In the genomic region with DNA sequence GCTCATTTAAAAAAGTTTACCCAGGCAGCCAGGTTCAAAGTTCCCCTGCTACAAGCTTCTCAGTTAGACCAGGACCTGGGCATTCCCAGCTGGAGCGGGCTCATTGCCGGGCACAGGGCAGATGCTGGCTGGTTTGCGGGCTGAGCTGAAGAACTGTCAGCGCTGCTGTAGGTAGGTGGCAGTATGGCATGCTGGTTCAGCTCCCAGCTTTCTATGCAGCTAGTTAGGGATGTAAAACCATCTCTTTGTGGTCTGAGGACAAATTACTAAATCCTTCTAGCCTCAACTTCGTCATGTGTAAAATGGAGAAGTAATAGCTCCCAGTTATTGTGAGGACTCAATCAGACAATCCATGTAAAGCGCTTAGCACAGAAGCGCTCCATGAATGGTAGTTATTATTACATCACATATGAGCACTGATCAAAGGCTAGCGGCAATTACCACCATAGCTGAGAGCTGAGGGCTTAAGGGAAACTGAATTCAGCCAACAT, we compare ENCODE assay signal across 8 cellular contexts. TPM values are rescaled to one million over a fixed set of nuclear protein-coding genes. Genes with fewer than 3 reads are reported as not detected.
DNase-seq lines count a peak whose midpoint lies in the region; ATAC-seq and TF ChIP-seq lines count a peak whose summit lies in the region.

No MANE protein-coding gene starts in this region.

- peaks cover 31% of the 10 kb centered on the region for H3K27me3 Mint-ChIP-seq in nephron (ENCODE audit: low read depth)

- no peak overlapping the region for H3K9ac ChIP-seq in HUES64 (ENCODE audit: low read depth, low read length)

- no peak for TF ChIP-seq EP300 in transverse colon (IDR thresholded peaks at IDR 0.05; ENCODE audit: low read depth)

- peaks cover 39% of the 10 kb centered on the region for H3K4me1 Mint-ChIP-seq in nephron

- no peak overlapping the region for H3K27ac ChIP-seq in HUES64 (ENCODE audit: low read depth, low read length)
- H3K27ac ChIP-seq in transverse colon, result peak overlapping the region; percentile 90 to 92 (median 91)

- no peak for ATAC-seq in HG03159 (IDR thresholded peaks at IDR 0.05; ENCODE audit: unreplicated experiment)

- WGBS in HUES64, result 33% methylated on average over 8 of the region's 8 CpGs
- WGBS in transverse colon (ENCODE audit: low coverage in 1 of 2), 2 donors, result 9 to 25% methylated on average over 3 to 8 of the region's 8 CpGs

- H3K27ac Mint-ChIP-seq in nephron, result peak overlapping the region; percentile 72 to 93 (median 87)

- H3K36me3 ChIP-seq in HUES64 (ENCODE audit: insufficient read depth, low read length) (no peaks in the 10 kb centered on the region), transverse colon (no peaks in the 10 kb centered on the region)

- peak; percentile 43 for DNase-seq in DMS114 treated with DMSO at 0.1 percent for 48 hours (lab: John Stamatoyannopoulos, UW; ENCODE audit: unreplicated experiment)
- peak; percentile 32 for DNase-seq in OCI-M2 (lab: John Stamatoyannopoulos, UW; ENCODE audit: unreplicated experiment)
- DNase-seq in activated T-helper 1 cell treated with anti-CD3 and anti-CD28 coated beads, Interleukin-2, amount 50 U/mL, for 16 hours (ENCODE audit: low read depth in 1 of 2, low spot score in 1 of 2), result peak; percentile 20 to 30
- DNase-seq in fibroblast of mammary gland (ENCODE audit: low read depth), result peak; percentile 54
- peak; percentile 90 for DNase-seq in transverse colon

- no peaks in the 10 kb centered on the region for H3K9me3 Mint-ChIP-seq in nephron

- H3K27me3 ChIP-seq in HUES64 (ENCODE audit: insufficient read depth, low read length), result peaks cover 66% of the 10 kb centered on the region
- H3K27me3 ChIP-seq in transverse colon, result no peaks in the 10 kb centered on the region

- intact Hi-C loops in transverse colon (cut with DNase I; ENCODE audit: low total_unique reads), result loop anchor here (2.0 to 5.0 kb wide), 2 partner anchors 315 to 416 kb away; no protein-coding TSS in a partner anchor

- H3K9me3 ChIP-seq in HUES64 (ENCODE audit: insufficient read depth, low read depth, low read length), result no peaks in the 10 kb centered on the region
- no peaks in the 10 kb centered on the region for H3K9me3 ChIP-seq in transverse colon

- peak; percentile 28 for TF ChIP-seq POLR2A in transverse colon (IDR thresholded peaks at IDR 0.05)

- H3K4me3 ChIP-seq in HUES64 (ENCODE audit: low read length) (peak overlapping the region; percentile 15; the same call in 1 of the 2 replicates), fibroblast of mammary gland (ENCODE audit: control insufficient read depth, low read depth, low read length) (no peak overlapping the region), transverse colon (no peak overlapping the region)

- peak overlapping the region; percentile 86 to 99 (median 98) for H3K4me3 Mint-ChIP-seq in nephron

- no peaks in the 10 kb centered on the region for H3K36me3 Mint-ChIP-seq in nephron (ENCODE audit: low read depth)

- TF ChIP-seq CTCF in fibroblast of mammary gland (conservative IDR thresholded peaks at IDR 0.05; ENCODE audit: control insufficient read depth, insufficient read depth, low read depth, low read length) (peak; percentile 48), nephron (IDR thresholded peaks at IDR 0.05; ENCODE audit: unreplicated experiment in 3 of 3) (peak; percentile 62 to 63 (median 63)), transverse colon (IDR thresholded peaks at IDR 0.05) (peak; percentile 56 to 87 (median 64))

- H3K4me1 ChIP-seq in HUES64 (ENCODE audit: insufficient read depth, low read length) (no peaks in the 10 kb centered on the region; the same call in none of the 2 replicates), transverse colon (peaks cover 19 to 45% (median 30%) of the 10 kb centered on the region in 4 donors)

- in situ Hi-C loops in transverse colon (cut with MboI; ENCODE audit: low pct_ligation_motif_present in 1 of 4, low pct_unique_long_range_greater_than_20kb in 1 of 4, low sequenced_read_pairs in 3 of 4), result loop anchor here in 3 of 4 donors (25.0 kb wide), 2 partner anchors 321 to 421 kb away; no protein-coding TSS in a partner anchor

RNA-seq across cellular contexts. Expression of a gene that starts 2.4 kb away (rescaled TPM):
- polyA plus RNA-seq in HUES64 (2013, experiment 1 of 2), result 0.50 TPM
- polyA plus RNA-seq in HUES64 (2013, experiment 2 of 2), result 0.57 TPM
- 100 to 1,000 TPM in 1 of 4 donors, 10 to 100 TPM in 3; 34.8 to 277 (median 60.6) TPM for total RNA-seq in transverse colon

Comparison
In these comparisons a context has a peak if more than half of its experiments do, and no peak if none do; other contexts are left out.
1. DNase-seq: peak in every context shown above with its lines; median percentile 90 in transverse colon; 54 in fibroblast of mammary gland; 43 in DMS114 treated with DMSO at 0.1 percent for 48 hours; 32 in OCI-M2; 25 in activated T-helper 1 cell treated with anti-CD3 and anti-CD28 coated beads, Interleukin-2, amount 50 U/mL, for 16 hours.